In genomic region chr10:12349628-12350166, GRCh38 we compare ENCODE assay signal across 8 cellular contexts. TPM values are rescaled to one million over a fixed set of nuclear protein-coding genes. Genes with fewer than 3 reads are reported as not detected.
A peak's percentile ranks its signal among the peaks of the same experiment; 100 is the strongest.
DNase-seq lines count a peak whose midpoint lies in the region; ATAC-seq and TF ChIP-seq lines count a peak whose summit lies in the region.

No MANE protein-coding gene starts in this region.

- H3K4me1 Mint-ChIP-seq in T-cell = peaks cover 44 to 49% (median 46%) of the 10 kb centered on the region in 3 donors

- H2AFZ ChIP-seq in smooth muscle cell (ENCODE audit: low read depth) = peak overlapping the region; percentile 72

- peaks cover 4% of the 10 kb centered on the region for H3K4me1 ChIP-seq in smooth muscle cell (ENCODE audit: low read depth)

- CTCF ChIA-PET in T-cell (lab: Charles Lee) = interaction anchor here in 1 of 2 donors (0.7 to 1.4 kb wide), 3 partner anchors 9 to 99 kb away, joined by 3 to 6 read pairs (median 3); no protein-coding TSS in a partner anchor
- CTCF ChIA-PET in GM10248 (lab: Yijun Ruan, JAX) = interaction anchor here (0.8 to 3.5 kb wide), 4 partner anchors 9 to 135 kb away, joined by 4 to 17 read pairs (median 6); no protein-coding TSS in a partner anchor

- no peaks in the 10 kb centered on the region for H3F3A ChIP-seq in smooth muscle cell (ENCODE audit: low read depth)

- no peaks in the 10 kb centered on the region for H3K36me3 ChIP-seq in smooth muscle cell (ENCODE audit: low read depth)

- H3K27ac ChIP-seq in smooth muscle cell (ENCODE audit: low read depth) = no peak overlapping the region

- POLR2A ChIA-PET in T-cell (lab: Charles Lee) (interaction anchor here in 1 of 2 donors (0.7 kb wide), 1 partner anchor 15 kb away, joined by 3 read pairs; no protein-coding TSS in a partner anchor), GM10248 (lab: Yijun Ruan, JAX) (no interaction called here)

- peak overlapping the region; percentile 69 for H3K4me3 ChIP-seq in smooth muscle cell

- peaks cover 60% of the 10 kb centered on the region for H3K27me3 ChIP-seq in smooth muscle cell (ENCODE audit: low read depth)

- H3K36me3 Mint-ChIP-seq in T-cell = no peaks in the 10 kb centered on the region

- H3K27me3 Mint-ChIP-seq in T-cell = no peaks in the 10 kb centered on the region

- peak overlapping the region; percentile 100 for H3K4me2 ChIP-seq in smooth muscle cell

- TF ChIP-seq CTCF in smooth muscle cell (IDR thresholded peaks at IDR 0.05; ENCODE audit: borderline replicate concordance, insufficient read depth, poor library complexity, severe bottlenecking) (no peak), GM10248 (IDR thresholded peaks at IDR 0.05; ENCODE audit: control extremely low read depth, extremely low read depth, low read depth, missing control alignments) (no peak)

- WGBS in smooth muscle cell (ENCODE audit: low lambda C conversion rate) = under 1% methylated on average over 45 of the region's 73 CpGs

- H4K20me1 ChIP-seq in smooth muscle cell (ENCODE audit: low read depth) = no peaks in the 10 kb centered on the region

- H3K4me3 Mint-ChIP-seq in T-cell = peak overlapping the region; percentile 96 to 97 (median 97)

- H3K79me2 ChIP-seq in smooth muscle cell (ENCODE audit: low read depth) = no peaks in the 10 kb centered on the region

- DNase-seq in T-cell = peak in 4 of 34 experiments; percentile 6 to 16 (median 8)
- peak; percentile 29 for DNase-seq in left ventricle myocardium superior
- DNase-seq in smooth muscle cell (lab: John Stamatoyannopoulos, UW; ENCODE audit: unreplicated experiment) = no peak
- DNase-seq in HT-29 (ENCODE audit: low spot score) = no peak
- DNase-seq in GM10248 (ENCODE audit: extremely low spot score) = no peak
- DNase-seq in NCI-H446 (lab: John Stamatoyannopoulos, UW) = no peak

- H3K9me3 Mint-ChIP-seq in T-cell = no peaks in the 10 kb centered on the region

- peak overlapping the region; percentile 91 to 97 for H3K27ac Mint-ChIP-seq in T-cell

- peak overlapping the region; percentile 5 for H3K9ac ChIP-seq in smooth muscle cell (ENCODE audit: low read depth)

- intact Hi-C loops in left ventricle myocardium superior (cut with micrococcal nuclease) = no loop called here

- no peaks in the 10 kb centered on the region for H3K9me3 ChIP-seq in smooth muscle cell (replicated peaks; ENCODE audit: low read depth)

- peak; percentile 48 for ATAC-seq in GM18505 (IDR thresholded peaks at IDR 0.05; ENCODE audit: unreplicated experiment)
- ATAC-seq in HG02678 (IDR thresholded peaks at IDR 0.05; ENCODE audit: unreplicated experiment) = peak; percentile 52
- ATAC-seq in T-cell (replicated peaks in 1 of 4) = no peak
- ATAC-seq in left ventricle myocardium superior = no peak

- TF ChIP-seq POLR2A in GM18505 (IDR thresholded peaks at IDR 0.05; ENCODE audit: borderline replicate concordance, extremely low read depth, insufficient read depth, insufficient read length) = no peak

RNA-seq across cellular contexts. Expression of gene CAMK1D, which starts 0.3 kb away (rescaled TPM):
- total RNA-seq in T-cell = 10 to 100 TPM; 16.8 to 31.3 (median 23.6) TPM
- 8.9 TPM for total RNA-seq in left ventricle myocardium superior
- 1.6 and 1.9 TPM in 2 replicates for total RNA-seq in smooth muscle cell
- 2.3 and 3.7 TPM in 2 replicates for polyA plus RNA-seq in smooth muscle cell
- 0.15 and 0.18 TPM in 2 replicates for total RNA-seq in HT-29 (2014; rRNA removed; shearing (Covaris generic))

Comparison
In these comparisons a context has a peak if more than half of its experiments do, and no peak if none do; other contexts are left out.
1. ATAC-seq: peak in GM18505 (single experiment) and HG02678 (single experiment); none in T-cell (0 of 4) and left ventricle myocardium superior (single experiment).